Comparison of ENCODE assay signal across 17 cellular contexts in genomic region chr1:3113047-3113740, GRCh38. TPM values are rescaled to one million over a fixed set of nuclear protein-coding genes. Genes with fewer than 3 reads are reported as not detected.
A peak's percentile ranks its signal among the peaks of the same experiment; 100 is the strongest.
DNase-seq lines count a peak whose midpoint lies in the region; ATAC-seq, FAIRE-seq and TF ChIP-seq lines count a peak whose summit lies in the region.
"Had no signal": no experiment of that assay in that cellular context is flagged by ENCODE, and none has a peak within 500 bp of the region (broad histone marks: within the 10 kb centered on the region; RNA-seq: fewer than 3 reads in every experiment).

No MANE protein-coding gene starts in this region.

- H2BK120ac ChIP-seq in H1 (replicated peaks; ENCODE audit: low read depth, low read length) (no peak overlapping the region), mesenchymal stem cell (ENCODE audit: low read depth, low read length) (no peak overlapping the region)

- H3K27ac ChIP-seq in adrenal gland (no peak overlapping the region), H1 (ENCODE audit: low read depth, low read length) (no peak overlapping the region), ovary (peak overlapping the region; percentile 85), tibial artery (peak overlapping the region; percentile 51 to 85), mesenchymal stem cell (ENCODE audit: low read length, poor library complexity, severe bottlenecking) (no peak overlapping the region)

- H3K18ac ChIP-seq in H1 (ENCODE audit: extremely low read depth, low read length): no peak overlapping the region
- H3K18ac ChIP-seq in mesenchymal stem cell (ENCODE audit: low read depth in 1 of 2, low read length in 2 of 2): no peak overlapping the region

- CTCF ChIA-PET in H1 (lab: Charles Lee; ENCODE audit: partially characterized antibody): interaction anchor here (0.5 to 1.6 kb wide), 2 partner anchors 46 to 186 kb away, joined by 3 to 4 read pairs; no protein-coding TSS in a partner anchor

- H3K79me1 ChIP-seq in H1 (ENCODE audit: low read depth, low read length): peaks cover 4% of the 10 kb centered on the region
- H3K79me1 ChIP-seq in mesenchymal stem cell (replicated peaks; ENCODE audit: low read length, poor library complexity, severe bottlenecking): no peaks in the 10 kb centered on the region

- no peaks in the 10 kb centered on the region for H3K27me3 ChIP-seq in adrenal gland
- H3K27me3 ChIP-seq in H1 (replicated peaks in 1 of 4; ENCODE audit: control insufficient read depth in 3 of 4, extremely low read depth in 1 of 4, insufficient read depth in 3 of 4, low read length in 3 of 4): no peaks in the 10 kb centered on the region; a peak in 2 of 7 replicates
- H3K27me3 ChIP-seq in ovary: no peaks in the 10 kb centered on the region
- H3K27me3 ChIP-seq in tibial artery: no peaks in the 10 kb centered on the region
- peaks cover 0 to 36% of the 10 kb centered on the region in 2 experiments for H3K27me3 ChIP-seq in mesenchymal stem cell (ENCODE audit: control insufficient read depth in 1 of 2, insufficient read depth in 1 of 2, low read length in 2 of 2)

- no peak overlapping the region for H3K56ac ChIP-seq in H1 (replicated peaks; ENCODE audit: insufficient read length, low read depth, low read length)

- H2BK12ac ChIP-seq in H1 (ENCODE audit: low read depth, low read length): no peak overlapping the region
- no peak overlapping the region for H2BK12ac ChIP-seq in mesenchymal stem cell (ENCODE audit: low read length in 2 of 2)

- TF ChIP-seq POLR2A in adrenal gland (IDR thresholded peaks at IDR 0.05): no peak
- no peak for TF ChIP-seq POLR2A in H1 (IDR thresholded peaks at IDR 0.05; ENCODE audit: control extremely low read depth in 1 of 2, low read depth in 2 of 2, low read length in 2 of 2)
- TF ChIP-seq POLR2A in ovary (IDR thresholded peaks at IDR 0.05): no peak

- H4K20me1 ChIP-seq in H1 (replicated peaks in 1 of 2; ENCODE audit: control insufficient read depth in 1 of 2, insufficient read depth in 2 of 2, low read length in 2 of 2): peaks cover 0 to 6% of the 10 kb centered on the region in 2 experiments

- H3K9me3 ChIP-seq in adrenal gland (replicated peaks in 1 of 3) (no peaks in the 10 kb centered on the region), H1 (ENCODE audit: insufficient read depth in 2 of 2, low read depth in 1 of 2, low read length in 1 of 2) (peaks cover 4 to 5% of the 10 kb centered on the region in 2 experiments; a peak in 3 of 4 replicates), ovary (no peaks in the 10 kb centered on the region), tibial artery (peaks cover 0 to 1% (median 0%) of the 10 kb centered on the region in 3 donors), mesenchymal stem cell (ENCODE audit: control insufficient read depth, low read length) (peaks cover 4% of the 10 kb centered on the region)

- H3K79me2 ChIP-seq in H1 (ENCODE audit: control insufficient read depth in 1 of 2, insufficient read depth in 2 of 2, low read length in 2 of 2): no peaks in the 10 kb centered on the region

- intact Hi-C loops in adrenal gland (cut with DNase I) (no loop called here), ovary (cut with DNase I) (no loop called here), tibial artery (cut with DNase I; ENCODE audit: low total_unique reads) (loop anchor here (5.0 kb wide), 1 partner anchor 36 kb away; no protein-coding TSS in a partner anchor)

- WGBS in adrenal gland, 4 donors: 40 to 53% (median 49%) methylated on average over 14 to 20 of the region's 20 CpGs
- WGBS in H1 (ENCODE audit: extremely low coverage in 1 of 2, insufficient coverage in 1 of 2, insufficient read length in 1 of 2, insufficient replicate concordance in 2 of 2, low coverage in 1 of 2, low lambda C conversion rate in 2 of 2, missing lambda C conversion rate in 1 of 2), 2 experiments: 88% methylated on average over 15 of the region's 20 CpGs; no CpG with 5 or more reads in 1 of the 2 experiments
- WGBS in ovary, 3 donors: 21 to 44% (median 30%) methylated on average over 19 to 20 of the region's 20 CpGs
- 72% methylated on average over 18 of the region's 20 CpGs for WGBS in mesenchymal stem cell

- no peak; a peak in 1 of 4 replicates for TF ChIP-seq RAD21 in H1 (IDR thresholded peaks at IDR 0.05 in 1 of 2, conservative IDR thresholded peaks at IDR 0.05 in 1 of 2; ENCODE audit: low read depth in 2 of 2, low read length in 2 of 2)

- TF ChIP-seq CTCF in adrenal gland (IDR thresholded peaks at IDR 0.05): peak in 1 of 6 experiments; percentile 3
- no peak for TF ChIP-seq CTCF in H1 (IDR thresholded peaks at IDR 0.05; ENCODE audit: control extremely low read depth in 1 of 3, insufficient read depth in 1 of 3, low read depth in 1 of 3, low read length in 3 of 3)
- no peak for TF ChIP-seq CTCF in ovary (IDR thresholded peaks at IDR 0.05)
- peak; percentile 9 to 26 for TF ChIP-seq CTCF in tibial artery (IDR thresholded peaks at IDR 0.05)

- H4K5ac ChIP-seq in H1 (ENCODE audit: insufficient read length, low read depth, low read length): no peak overlapping the region

- FAIRE-seq in H1 (lab: Jason Lieb, UNC): no peak
- FAIRE-seq: GM18507, RCC 7860 had no signal

- no peak overlapping the region for H2BK15ac ChIP-seq in H1 (ENCODE audit: low read length)
- no peak overlapping the region for H2BK15ac ChIP-seq in mesenchymal stem cell (ENCODE audit: low read depth, poor library complexity, severe bottlenecking)

- no peaks in the 10 kb centered on the region for H3K36me3 ChIP-seq in adrenal gland (replicated peaks in 1 of 2)
- H3K36me3 ChIP-seq in H1 (ENCODE audit: control insufficient read depth in 2 of 4, insufficient read depth in 4 of 4, low read length in 3 of 4): no peaks in the 10 kb centered on the region
- H3K36me3 ChIP-seq in ovary: no peaks in the 10 kb centered on the region
- H3K36me3 ChIP-seq in tibial artery: no peaks in the 10 kb centered on the region
- no peaks in the 10 kb centered on the region for H3K36me3 ChIP-seq in mesenchymal stem cell (ENCODE audit: control insufficient read depth in 1 of 2, insufficient read depth in 2 of 2, low read depth in 1 of 2, low read length in 2 of 2)

- no peak for TF ChIP-seq EP300 in H1 (IDR thresholded peaks at IDR 0.05; ENCODE audit: borderline replicate concordance in 1 of 2, low read depth in 2 of 2, low read length in 2 of 2)
- TF ChIP-seq EP300 in ovary (IDR thresholded peaks at IDR 0.05): no peak

- H3K23ac ChIP-seq in H1 (ENCODE audit: insufficient read length) (no peak overlapping the region), mesenchymal stem cell (ENCODE audit: low read length in 2 of 2) (no peak overlapping the region)

- no peak overlapping the region for H3K9ac ChIP-seq in H1 (replicated peaks in 1 of 4; ENCODE audit: extremely low read depth in 1 of 4, low read depth in 3 of 4, low read length in 3 of 4)
- no peak overlapping the region for H3K9ac ChIP-seq in mesenchymal stem cell (ENCODE audit: low read length)

- no peak overlapping the region for H2AK5ac ChIP-seq in H1 (ENCODE audit: low read depth, low read length)
- no peak overlapping the region for H2AK5ac ChIP-seq in mesenchymal stem cell (ENCODE audit: low read length, severe bottlenecking)

- no peaks in the 10 kb centered on the region for H3K23me2 ChIP-seq in H1 (ENCODE audit: low read depth, low read length)

- H3K14ac ChIP-seq in H1 (ENCODE audit: insufficient read length): no peak overlapping the region
- no peak overlapping the region for H3K14ac ChIP-seq in mesenchymal stem cell (ENCODE audit: low read length in 2 of 2)

- H2BK20ac ChIP-seq in H1 (ENCODE audit: low read length): no peak overlapping the region

- H4K8ac ChIP-seq in H1 (ENCODE audit: extremely low read depth, insufficient read depth, low read length): 0 out of 2 replicates have a peak overlapping the region, but pooled peaks have one; percentile 45
- no peak overlapping the region for H4K8ac ChIP-seq in mesenchymal stem cell (ENCODE audit: low read length)

- POLR2A ChIA-PET in H1 (lab: Charles Lee; ENCODE audit: partially characterized antibody): no interaction called here

- ATAC-seq in HG03565 (IDR thresholded peaks at IDR 0.05; ENCODE audit: unreplicated experiment): no peak
- ATAC-seq: HCT116 had no signal

- no peak overlapping the region for H3K4ac ChIP-seq in H1 (replicated peaks; ENCODE audit: insufficient read length, low read depth, low read length)
- H3K4ac ChIP-seq in mesenchymal stem cell (ENCODE audit: low read depth in 1 of 2, low read length in 2 of 2): no peak overlapping the region

- H4K91ac ChIP-seq in H1 (replicated peaks; ENCODE audit: insufficient read length, low read length) (no peak overlapping the region), mesenchymal stem cell (ENCODE audit: low read length) (no peak overlapping the region)

- H3K4me1 ChIP-seq in adrenal gland (replicated peaks in 1 of 2): no peaks in the 10 kb centered on the region
- no peaks in the 10 kb centered on the region for H3K4me1 ChIP-seq in H1 (replicated peaks in 1 of 4; ENCODE audit: control insufficient read depth in 3 of 4, insufficient read depth in 4 of 4, low read length in 3 of 4)
- peaks cover 23% of the 10 kb centered on the region for H3K4me1 ChIP-seq in ovary (ENCODE audit: insufficient read depth)
- peaks cover 0 to 90% (median 71%) of the 10 kb centered on the region in 4 donors for H3K4me1 ChIP-seq in tibial artery
- H3K4me1 ChIP-seq in mesenchymal stem cell (ENCODE audit: control insufficient read depth, insufficient read depth, low read depth, low read length): peaks cover 2% of the 10 kb centered on the region

- no peak overlapping the region for H3K4me3 ChIP-seq in adrenal gland
- no peak overlapping the region for H3K4me3 ChIP-seq in H1 (ENCODE audit: extremely low read depth in 1 of 4, insufficient read depth in 2 of 4, low read depth in 3 of 4, low read length in 4 of 4)
- H3K4me3 ChIP-seq in ovary: no peak overlapping the region
- H3K4me3 ChIP-seq in tibial artery: peak overlapping the region in 1 of 2 donors; percentile 7
- no peak overlapping the region for H3K4me3 ChIP-seq in mesenchymal stem cell (ENCODE audit: insufficient read depth in 1 of 2, low read depth in 1 of 2, low read length in 2 of 2)

- H3K4me2 ChIP-seq in H1 (ENCODE audit: insufficient read depth in 1 of 2, low read depth in 2 of 2, low read length in 2 of 2) (no peak overlapping the region), mesenchymal stem cell (ENCODE audit: low read length, poor library complexity, severe bottlenecking) (no peak overlapping the region)

- DNase-seq in adrenal gland (peak in 5 of 7 donors; percentile 16 to 51 (median 27)), H1 (ENCODE audit: low read depth in 1 of 2, low spot score in 2 of 2) (no peak), ovary (peak; percentile 39 to 67 (median 54)), tibial artery (no peak), mesenchymal stem cell (no peak), activated T-cell treated with anti-CD3 and anti-CD28 coated beads for 4 hours (no peak)
- DNase-seq: AML-193, NCI-H1417, NCI-H1930, NCI-H2171 treated with DMSO at 0.1 percent for 48 hours, NCI-H510A treated with DMSO at 0.1 percent for 48 hours had no signal

- H2BK5ac ChIP-seq in H1 (ENCODE audit: low read depth, low read length) (no peak overlapping the region), mesenchymal stem cell (ENCODE audit: low read depth, low read length, poor library complexity, severe bottlenecking) (no peak overlapping the region)

- H2AFZ ChIP-seq in H1 (ENCODE audit: low read length) (no peak overlapping the region), mesenchymal stem cell (ENCODE audit: low read depth, low read length) (no peak overlapping the region)

RNA-seq across cellular contexts. Expression of gene PRDM16, which starts 44.2 kb away (rescaled TPM):
- total RNA-seq in adrenal gland (1 to 10 TPM in 1 of 8 donors, under 1 TPM in 6, not detected in 1; 0.30 to 2.8 (median 0.68) TPM), ovary (10 to 100 TPM in 2 of 7 donors, 1 to 10 TPM in 5; 1.1 to 17.3 (median 4.3) TPM)
- polyA plus RNA-seq in adrenal gland (1 to 10 TPM in 1 of 3 donors, under 1 TPM in 2; 0.04 to 2.3 (median 0.54) TPM), H1 (2011; rRNA removed) (0.38 and 0.39 TPM in 2 replicates), ovary (1 to 10 TPM; 1.3 to 1.9 TPM)
- 0.43 and 0.46 TPM in 2 replicates for total RNA-seq in H1 (2021; fragmentation: NEBNext Ultra II Directional; extraction: Animal tissue kit (Norgen Biotek cat#: 25700))
- 0.54 TPM for polyA plus RNA-seq in H1 (2011; cell fraction: cytosol; rRNA removed)
- 1.1 TPM for polyA plus RNA-seq in H1 (2011; cell fraction: nucleus; rRNA removed)
- polyA plus RNA-seq in H1 (2012, experiment 1 of 2): 0.25 to 0.69 TPM (median 0.53 TPM) in 4 replicates
- 0.14 TPM for polyA plus RNA-seq in H1 (2012, experiment 2 of 2)
- polyA plus RNA-seq in H1 (2013, experiment 1 of 2): 0.18 TPM
- polyA plus RNA-seq in H1 (2013, experiment 2 of 2): 0.26 TPM
- polyA minus RNA-seq in H1 (2011; rRNA and poly(A)+ RNA removed): 0.13 and 0.24 TPM in 2 replicates
- 0.15 TPM for polyA minus RNA-seq in H1 (2011; cell fraction: cytosol; rRNA and poly(A)+ RNA removed)
- polyA minus RNA-seq in H1 (2011; cell fraction: nucleus; rRNA and poly(A)+ RNA removed): 1.2 TPM
- 0.06 TPM for polyA plus RNA-seq in mesenchymal stem cell (2013, experiment 1 of 2)
- polyA plus RNA-seq in mesenchymal stem cell (2013, experiment 2 of 2): 0.11 TPM
- total RNA-seq: LHCN-M2 had no signal
- polyA plus RNA-seq: IgD-negative memory B cell had no signal

Comparison
In these comparisons a context has a peak if more than half of its experiments do, and no peak if none do; other contexts are left out.
1. DNase-seq: peak in adrenal gland (5 of 7) and ovary (5 of 5); none in H1 (0 of 2), tibial artery (0 of 2), mesenchymal stem cell (single experiment) and activated T-cell treated with anti-CD3 and anti-CD28 coated beads for 4 hours (single experiment).
2. H3K27ac ChIP-seq: peak in ovary (2 of 2) and tibial artery (2 of 2); none in adrenal gland (0 of 5), H1 (single experiment) and mesenchymal stem cell (single experiment).
3. CTCF ChIP-seq: peak in tibial artery (2 of 2); none in H1 (0 of 3) and ovary (0 of 3).